Comparison of ENCODE assay signal across 11 cellular contexts in the genomic region with DNA sequence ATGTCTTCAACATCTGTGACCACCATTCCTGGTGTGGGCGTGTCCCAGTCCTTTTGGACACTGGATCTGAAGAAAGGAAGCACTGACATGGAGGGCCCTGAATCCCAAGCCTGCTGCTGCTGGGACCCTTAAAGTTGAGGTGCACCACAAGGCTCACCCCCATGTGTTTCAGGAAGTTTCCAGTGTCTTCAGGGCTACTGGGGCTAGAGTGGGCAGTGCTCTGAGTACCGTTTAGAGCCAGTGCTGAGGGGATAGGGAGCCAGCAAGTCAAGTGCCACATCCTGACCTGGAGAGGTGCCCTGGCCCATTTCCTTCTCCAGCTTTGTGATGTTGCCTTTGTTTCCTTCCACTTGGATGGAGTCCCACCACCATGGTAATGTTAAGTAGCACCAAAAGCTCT. TPM values are rescaled to one million over a fixed set of nuclear protein-coding genes. Genes with fewer than 3 reads are reported as not detected.
A peak's percentile ranks its signal among the peaks of the same experiment; 100 is the strongest.
DNase-seq lines count a peak whose midpoint lies in the region; ATAC-seq, FAIRE-seq and TF ChIP-seq lines count a peak whose summit lies in the region.
"Had no signal": no experiment of that assay in that cellular context is flagged by ENCODE, and none has a peak within 500 bp of the region (broad histone marks: within the 10 kb centered on the region; RNA-seq: fewer than 3 reads in every experiment).

No MANE protein-coding gene starts in this region.

- no peak for TF ChIP-seq EP300 in K562 (IDR thresholded peaks at IDR 0.05; ENCODE audit: low read length)

- no peak overlapping the region for H2BK12ac ChIP-seq in H9 (ENCODE audit: insufficient read length, low read depth, low read length)

- peak overlapping the region; percentile 54 for H2AFZ ChIP-seq in MM.1S (ENCODE audit: low read length)
- H2AFZ ChIP-seq in K562 (ENCODE audit: low read depth, low read length): peak overlapping the region; percentile 94
- H2AFZ ChIP-seq in H9 (ENCODE audit: low read length): no peak overlapping the region

- peaks cover 39% of the 10 kb centered on the region for H3K79me2 ChIP-seq in MM.1S (ENCODE audit: low read length)
- peaks cover 22% of the 10 kb centered on the region for H3K79me2 ChIP-seq in K562 (ENCODE audit: control insufficient read depth, insufficient read depth, low read length)
- no peaks in the 10 kb centered on the region for H3K79me2 ChIP-seq in H9 (ENCODE audit: insufficient read depth, low read length)

- peaks cover 19% of the 10 kb centered on the region for H3K36me3 Mint-ChIP-seq in activated CD4-positive, alpha-beta T cell treated with anti-CD3 and anti-CD28 coated beads for 36 hours (ENCODE audit: low read depth)
- peaks cover 41% of the 10 kb centered on the region for H3K36me3 Mint-ChIP-seq in stimulated activated memory B cell treated with anti-CD40 and anti-IgM and Interleukin-4, amounts not matched to agents 10 μg/mL and 1 μg/mL and 100 μg/mL, for 72 hours
- peaks cover 2 to 26% (median 21%) of the 10 kb centered on the region in 3 experiments; a peak in 6 of 7 replicates for H3K36me3 Mint-ChIP-seq in H9 (ENCODE audit: insufficient read depth in 1 of 3, low read depth in 3 of 3)

- H3K4me3 ChIP-seq in MM.1S (ENCODE audit: low read length): no peak overlapping the region
- no peak overlapping the region for H3K4me3 ChIP-seq in K562
- H3K4me3 ChIP-seq: SK-N-MC had no signal

- H3K27ac Mint-ChIP-seq in activated CD4-positive, alpha-beta T cell treated with anti-CD3 and anti-CD28 coated beads for 36 hours: peak overlapping the region; percentile 96
- peak overlapping the region; percentile 95 for H3K27ac Mint-ChIP-seq in stimulated activated memory B cell treated with anti-CD40 and anti-IgM and Interleukin-4, amounts not matched to agents 10 μg/mL and 1 μg/mL and 100 μg/mL, for 72 hours
- no peak overlapping the region for H3K27ac Mint-ChIP-seq in H9

- no peak overlapping the region for H3K56ac ChIP-seq in H9 (ENCODE audit: insufficient read length, low read depth, low read length)

- intact Hi-C loops in activated CD4-positive, alpha-beta T cell treated with anti-CD3 and anti-CD28 coated beads for 36 hours (cut with DNase I, micrococcal nuclease): loop anchor here (1.0 to 5.0 kb wide), 7 partner anchors 30 to 440 kb away; a partner anchor contains a TSS
- intact Hi-C loops in K562 (cut with micrococcal nuclease): loop anchor here (1.0 to 10.0 kb wide), 8 partner anchors 30 to 658 kb away; a partner anchor contains a TSS

- H3K23ac ChIP-seq in H9 (ENCODE audit: insufficient read length, low read depth, low read length): no peak overlapping the region

- no peaks in the 10 kb centered on the region for H3K27me3 Mint-ChIP-seq in activated CD4-positive, alpha-beta T cell treated with anti-CD3 and anti-CD28 coated beads for 36 hours
- H3K27me3 Mint-ChIP-seq in stimulated activated memory B cell treated with anti-CD40 and anti-IgM and Interleukin-4, amounts not matched to agents 10 μg/mL and 1 μg/mL and 100 μg/mL, for 72 hours: no peaks in the 10 kb centered on the region
- no peaks in the 10 kb centered on the region; the same call in 1 of the 2 replicates for H3K27me3 Mint-ChIP-seq in H9 (ENCODE audit: low read depth)
- H3K27me3 Mint-ChIP-seq: activated naive CD8-positive, alpha-beta T cell had no signal

- in situ Hi-C loops in K562 (cut with MboI) (loop anchor here (5.0 kb wide), 1 partner anchor 440 kb away; a partner anchor contains a TSS), KBM-7 (cut with MboI; ENCODE audit: low pct_unique_long_range_greater_than_20kb, low sequenced_read_pairs) (no loop called here)

- no peaks in the 10 kb centered on the region for H3K27me3 ChIP-seq in MM.1S (replicated peaks; ENCODE audit: insufficient read depth, low read length)
- H3K27me3 ChIP-seq in K562 (ENCODE audit: control insufficient read depth in 2 of 2, insufficient read depth in 2 of 2, low read length in 2 of 2): no peaks in the 10 kb centered on the region
- H3K27me3 ChIP-seq in H9 (ENCODE audit: insufficient read depth, low read length): no peaks in the 10 kb centered on the region
- H3K27me3 ChIP-seq: colonic mucosa had no signal

- H3K9me1 ChIP-seq in K562 (ENCODE audit: control insufficient read depth, insufficient read depth, low read length): no peaks in the 10 kb centered on the region

- POLR2A ChIA-PET in activated CD4-positive, alpha-beta T cell treated with anti-CD3 and anti-CD28 coated beads for 36 hours (lab: Charles Lee): no interaction called here
- POLR2A ChIA-PET in K562 (lab: Yijun Ruan, JAX): interaction anchor here (0.7 to 3.9 kb wide), 9 partner anchors 10 to 413 kb away, joined by 3 to 25 read pairs (median 4); a partner anchor contains a TSS

- H3K9me3 ChIP-seq in MM.1S (replicated peaks; ENCODE audit: insufficient read depth, low read length): no peaks in the 10 kb centered on the region
- H3K9me3 ChIP-seq in K562 (replicated peaks; ENCODE audit: control insufficient read depth, insufficient read depth, low read depth, low read length): no peaks in the 10 kb centered on the region
- no peaks in the 10 kb centered on the region for H3K9me3 ChIP-seq in H9 (ENCODE audit: control insufficient read depth, low read depth, low read length)
- H3K9me3 ChIP-seq: colonic mucosa had no signal

- no peaks in the 10 kb centered on the region for H3K79me1 ChIP-seq in H9 (ENCODE audit: insufficient read depth, low read depth, low read length, poor library complexity, severe bottlenecking)

- peak overlapping the region; percentile 89 for H3K4me3 Mint-ChIP-seq in activated CD4-positive, alpha-beta T cell treated with anti-CD3 and anti-CD28 coated beads for 36 hours
- H3K4me3 Mint-ChIP-seq in stimulated activated memory B cell treated with anti-CD40 and anti-IgM and Interleukin-4, amounts not matched to agents 10 μg/mL and 1 μg/mL and 100 μg/mL, for 72 hours: no peak overlapping the region
- H3K4me3 Mint-ChIP-seq in H9: no peak overlapping the region; a peak in 1 of 5 replicates

- H2BK15ac ChIP-seq in H9 (ENCODE audit: low read depth, low read length): no peak overlapping the region

- H3K18ac ChIP-seq in H9 (ENCODE audit: insufficient read length, low read depth, low read length): no peak overlapping the region

- no peak overlapping the region for H4K91ac ChIP-seq in H9 (ENCODE audit: insufficient read length, low read depth, low read length)

- FAIRE-seq in K562 (lab: Jason Lieb, UNC): no peak

- TF ChIP-seq CTCF in MM.1S (IDR thresholded peaks at IDR 0.05; ENCODE audit: low read length) (no peak), K562 (IDR thresholded peaks at IDR 0.05 in 2 of 3, conservative IDR thresholded peaks at IDR 0.05 in 1 of 3; ENCODE audit: insufficient read depth in 2 of 3, low read depth in 1 of 3, low read length in 3 of 3) (no peak), H9 (conservative IDR thresholded peaks at IDR 0.05) (no peak)

- H2AK5ac ChIP-seq in H9 (ENCODE audit: insufficient read length, low read length): no peak overlapping the region

- no peak overlapping the region for H2BK5ac ChIP-seq in H9 (ENCODE audit: insufficient read length, low read length)

- no peak overlapping the region for H2BK120ac ChIP-seq in H9 (ENCODE audit: low read depth, low read length, poor library complexity, severe bottlenecking)

- H3K4me2 ChIP-seq in MM.1S (ENCODE audit: low read depth, low read length): peak overlapping the region; percentile 47; the same call in 1 of the 2 replicates
- H3K4me2 ChIP-seq in K562 (ENCODE audit: insufficient read depth, low read length): 0 out of 2 replicates have a peak overlapping the region, but pooled peaks have one; percentile 94
- no peak overlapping the region for H3K4me2 ChIP-seq in H9 (ENCODE audit: insufficient read depth, insufficient read length, low read length)

- H2BK20ac ChIP-seq in H9 (ENCODE audit: low read depth, low read length, poor library complexity, severe bottlenecking): no peak overlapping the region

- H3K4me1 ChIP-seq in MM.1S (ENCODE audit: low read length) (peaks cover 38% of the 10 kb centered on the region), K562 (replicated peaks in 1 of 2; ENCODE audit: control insufficient read depth in 2 of 2, insufficient read depth in 2 of 2, low read length in 2 of 2) (peaks cover 26 to 29% of the 10 kb centered on the region in 2 experiments), H9 (ENCODE audit: insufficient read depth, low read length) (peaks cover 2% of the 10 kb centered on the region; the same call in 1 of the 2 replicates)
- H3K4me1 ChIP-seq: colonic mucosa had no signal

- H3K4me1 Mint-ChIP-seq in activated CD4-positive, alpha-beta T cell treated with anti-CD3 and anti-CD28 coated beads for 36 hours: peaks cover 39% of the 10 kb centered on the region
- H3K4me1 Mint-ChIP-seq in stimulated activated memory B cell treated with anti-CD40 and anti-IgM and Interleukin-4, amounts not matched to agents 10 μg/mL and 1 μg/mL and 100 μg/mL, for 72 hours: peaks cover 56% of the 10 kb centered on the region
- H3K4me1 Mint-ChIP-seq in H9: peaks cover 7 to 11% of the 10 kb centered on the region in 2 experiments; a peak in 3 of 4 replicates

- CTCF ChIA-PET in activated CD4-positive, alpha-beta T cell treated with anti-CD3 and anti-CD28 coated beads for 36 hours (lab: Charles Lee): interaction anchor here (0.6 to 13.9 kb wide), 15 partner anchors 8 to 1360 kb away, joined by 3 to 277 read pairs (median 4); a partner anchor contains a TSS
- CTCF ChIA-PET in K562 (lab: Yijun Ruan, JAX; ENCODE audit: low intra/inter-chr PET ratio): interaction anchor here (0.6 to 3.2 kb wide), 10 partner anchors 31 to 440 kb away, joined by 3 to 33 read pairs (median 5); a partner anchor contains a TSS

- H3K9me3 Mint-ChIP-seq in activated CD4-positive, alpha-beta T cell treated with anti-CD3 and anti-CD28 coated beads for 36 hours (ENCODE audit: low read depth): no peaks in the 10 kb centered on the region
- H3K9me3 Mint-ChIP-seq in stimulated activated memory B cell treated with anti-CD40 and anti-IgM and Interleukin-4, amounts not matched to agents 10 μg/mL and 1 μg/mL and 100 μg/mL, for 72 hours: no peaks in the 10 kb centered on the region
- no peaks in the 10 kb centered on the region for H3K9me3 Mint-ChIP-seq in H9

- H3K36me3 ChIP-seq in MM.1S (replicated peaks; ENCODE audit: insufficient read depth, low read length) (no peaks in the 10 kb centered on the region), K562 (ENCODE audit: control insufficient read depth, insufficient read depth, low read length) (no peaks in the 10 kb centered on the region; the same call in 1 of the 3 replicates)
- H3K36me3 ChIP-seq: colonic mucosa had no signal

- no peak overlapping the region for H4K8ac ChIP-seq in H9 (replicated peaks; ENCODE audit: insufficient read length, low read depth, low read length)

- no peak overlapping the region; the same call in 1 of the 2 replicates for H3K14ac ChIP-seq in H9 (ENCODE audit: insufficient read depth, low read length)

- H3F3A ChIP-seq in MM.1S (ENCODE audit: insufficient read depth, low read length): peaks cover 9% of the 10 kb centered on the region

- no peak overlapping the region for H3T11ph ChIP-seq in H9 (ENCODE audit: low read length)

- no peak for TF ChIP-seq POLR2A in K562 (conservative IDR thresholded peaks at IDR 0.05)

- no peak for ATAC-seq in activated CD4-positive, alpha-beta T cell treated with anti-CD3 and anti-CD28 coated beads for 36 hours
- no peak for ATAC-seq in K562
- no peak for ATAC-seq in stimulated activated memory B cell treated with anti-CD40 and anti-IgM and Interleukin-4, amounts not matched to agents 10 μg/mL and 1 μg/mL and 100 μg/mL, for 72 hours
- no peak for ATAC-seq in HG02759 (IDR thresholded peaks at IDR 0.05; ENCODE audit: unreplicated experiment)

- H3K4ac ChIP-seq in H9 (ENCODE audit: low read depth, low read length): no peak overlapping the region

- H4K20me1 ChIP-seq in MM.1S (ENCODE audit: insufficient read depth, low read length): no peaks in the 10 kb centered on the region
- H4K20me1 ChIP-seq in K562 (replicated peaks; ENCODE audit: control insufficient read depth, insufficient read depth, low read length): no peaks in the 10 kb centered on the region
- no peaks in the 10 kb centered on the region for H4K20me1 ChIP-seq in H9 (ENCODE audit: control insufficient read depth, insufficient read depth, insufficient read length)

- no peak for TF ChIP-seq RAD21 in K562 (CRISPR knock-in tag; conservative IDR thresholded peaks at IDR 0.05 in 1 of 2, IDR thresholded peaks at IDR 0.05 in 1 of 2)

- H3K9ac ChIP-seq in MM.1S (ENCODE audit: low read length): peak overlapping the region; percentile 42
- H3K9ac ChIP-seq in K562 (ENCODE audit: insufficient read depth in 1 of 2, low read depth in 2 of 2, low read length in 2 of 2): peak overlapping the region; percentile 12 to 80; a peak in 2 of 4 replicates
- H3K9ac ChIP-seq in H9 (ENCODE audit: extremely low read depth, insufficient read length, low read length): no peak overlapping the region

- 77% methylated on average over 2 of the region's 2 CpGs for WGBS in K562 (ENCODE audit: insufficient coverage, low coverage, missing lambda C conversion rate)
- no CpG with 5 or more reads among the region's 2 CpGs for WGBS in H9 (ENCODE audit: extremely low coverage, insufficient read length, low lambda C conversion rate)

- H3K27ac ChIP-seq in MM.1S (ENCODE audit: low read length) (peak overlapping the region; percentile 58; the same call in 1 of the 2 replicates), K562 (ENCODE audit: extremely low read depth, low read depth, low read length) (peak overlapping the region; percentile 45), H9 (ENCODE audit: insufficient read length, low read depth, low read length) (no peak overlapping the region)
- H3K27ac ChIP-seq: SK-N-MC had no signal

- BruUV-seq in K562 (replicated peaks; lab: Mats Ljungman, UMichigan): no TSS peak

- no peaks in the 10 kb centered on the region for H3K23me2 ChIP-seq in H9 (ENCODE audit: insufficient read length, low read depth, low read length, poor library complexity, severe bottlenecking)

- no peak for DNase-seq in activated CD4-positive, alpha-beta T cell treated with anti-CD3 and anti-CD28 coated beads for 36 hours
- DNase-seq in activated CD4-positive, alpha-beta T cell treated with anti-CD3 and anti-CD28 coated beads for 1 hour: no peak
- DNase-seq in MM.1S (no peak), K562 (ENCODE audit: extremely low read depth in 1 of 4, low spot score in 3 of 4) (no peak), KBM-7 (no peak), H9 (no peak)

- H4K5ac ChIP-seq in H9 (ENCODE audit: insufficient read length, low read depth, low read length): no peak overlapping the region

- no peaks in the 10 kb centered on the region for H3K9me2 ChIP-seq in MM.1S (replicated peaks; ENCODE audit: insufficient read depth, low read length)

RNA-seq across cellular contexts. Expression of a gene that starts 0.7 kb away (rescaled TPM):
- 10 to 100 TPM; 74.1 to 86.6 TPM for total RNA-seq in activated CD4-positive, alpha-beta T cell treated with anti-CD3 and anti-CD28 coated beads for 36 hours
- 16.1 and 32.8 TPM in 2 replicates for total RNA-seq in K562 (2011; cell fraction: chromatin; rRNA removed; ENCODE audit: low replicate concordance)
- 31.3 and 33.7 TPM in 2 replicates for total RNA-seq in K562 (2011; cell fraction: nucleolus; rRNA removed)
- total RNA-seq in K562 (2011; cell fraction: nucleoplasm; rRNA removed): 22.9 and 25.3 TPM in 2 replicates
- total RNA-seq in K562 (2014; rRNA removed) (42.0 and 43.4 TPM in 2 replicates), K562 (2014; rRNA removed; fragmentation: Illumina TruSeq; extraction: Trizol) (10.0 and 13.5 TPM in 2 replicates), K562 (2015; rRNA removed; fragmentation: Illumina TruSeq; extraction: Trizol) (22.7 and 24.5 TPM in 2 replicates), K562 (2021) (30.9 and 37.8 TPM in 2 replicates), H9 (2021) (5.4 and 5.6 TPM in 2 replicates)
- polyA plus RNA-seq in K562 (2011; rRNA removed) (27.5 and 42.7 TPM in 2 replicates), K562 (2014; fragmentation: Illumina TruSeq; extraction: Trizol) (15.9 and 22.0 TPM in 2 replicates), K562 (2014; fragmentation: Nextera tagmentation; extraction: Ambion mirVana) (1 to 10 TPM; 1.3 to 1.4 TPM), K562 (2014; rRNA removed) (44.6 and 45.7 TPM in 2 replicates)
- 38.6 and 39.4 TPM in 2 replicates for polyA plus RNA-seq in K562 (2011; cell fraction: cytosol; rRNA removed)
- 97.0 and 136 TPM in 2 replicates for polyA plus RNA-seq in K562 (2011; cell fraction: nucleus; rRNA removed)
- polyA plus RNA-seq in K562 (2012): 23.2 and 45.2 TPM in 2 replicates
- 22.7 and 23.2 TPM in 2 replicates for polyA minus RNA-seq in K562 (2011; rRNA and poly(A)+ RNA removed)
- 15.9 and 23.3 TPM in 2 replicates for polyA minus RNA-seq in K562 (2011; cell fraction: cytosol; rRNA and poly(A)+ RNA removed)
- polyA minus RNA-seq in K562 (2011; cell fraction: nucleus; rRNA and poly(A)+ RNA removed): 25.7 and 35.2 TPM in 2 replicates

RNA-seq across cellular contexts. Expression of a gene that starts 37.4 kb away (rescaled TPM):
- 10 to 100 TPM; 35.2 to 40.1 TPM for total RNA-seq in activated CD4-positive, alpha-beta T cell treated with anti-CD3 and anti-CD28 coated beads for 36 hours
- 63.3 and 125 TPM in 2 replicates for total RNA-seq in K562 (2011; cell fraction: chromatin; rRNA removed; ENCODE audit: low replicate concordance)
- 52.7 and 67.8 TPM in 2 replicates for total RNA-seq in K562 (2011; cell fraction: nucleolus; rRNA removed)
- 59.0 and 75.9 TPM in 2 replicates for total RNA-seq in K562 (2011; cell fraction: nucleoplasm; rRNA removed)
- total RNA-seq in K562 (2014; rRNA removed) (10.7 and 13.1 TPM in 2 replicates), K562 (2014; rRNA removed; fragmentation: Illumina TruSeq; extraction: Trizol) (3.9 and 4.4 TPM in 2 replicates), K562 (2015; rRNA removed; fragmentation: Illumina TruSeq; extraction: Trizol) (4.3 and 5.0 TPM in 2 replicates), K562 (2021) (13.1 and 16.0 TPM in 2 replicates), H9 (2021) (21.1 and 22.8 TPM in 2 replicates)
- polyA plus RNA-seq in K562 (2011; rRNA removed) (14.9 and 26.5 TPM in 2 replicates), K562 (2014; fragmentation: Illumina TruSeq; extraction: Trizol) (10.9 and 16.1 TPM in 2 replicates), K562 (2014; fragmentation: Nextera tagmentation; extraction: Ambion mirVana) (1 to 10 TPM; 1.2 to 1.3 TPM), K562 (2014; rRNA removed) (16.9 and 17.8 TPM in 2 replicates)
- polyA plus RNA-seq in K562 (2011; cell fraction: cytosol; rRNA removed): 13.5 and 17.8 TPM in 2 replicates
- 121 and 138 TPM in 2 replicates for polyA plus RNA-seq in K562 (2011; cell fraction: nucleus; rRNA removed)
- polyA plus RNA-seq in K562 (2012): 11.7 and 27.2 TPM in 2 replicates
- 13.5 and 18.6 TPM in 2 replicates for polyA minus RNA-seq in K562 (2011; rRNA and poly(A)+ RNA removed)
- polyA minus RNA-seq in K562 (2011; cell fraction: cytosol; rRNA and poly(A)+ RNA removed): 3.8 and 11.0 TPM in 2 replicates
- polyA minus RNA-seq in K562 (2011; cell fraction: nucleus; rRNA and poly(A)+ RNA removed): 18.3 and 27.4 TPM in 2 replicates

RNA-seq across cellular contexts. Expression of a gene that starts 45.4 kb away (rescaled TPM):
- 10 to 100 TPM; 16.5 to 19.2 TPM for total RNA-seq in activated CD4-positive, alpha-beta T cell treated with anti-CD3 and anti-CD28 coated beads for 36 hours
- total RNA-seq in K562 (2011; cell fraction: chromatin; rRNA removed; ENCODE audit: low replicate concordance): 15.0 and 29.8 TPM in 2 replicates
- total RNA-seq in K562 (2011; cell fraction: nucleolus; rRNA removed): 15.7 and 18.3 TPM in 2 replicates
- total RNA-seq in K562 (2011; cell fraction: nucleoplasm; rRNA removed): 17.1 and 18.0 TPM in 2 replicates
- total RNA-seq in K562 (2014; rRNA removed) (3.8 and 5.1 TPM in 2 replicates), K562 (2014; rRNA removed; fragmentation: Illumina TruSeq; extraction: Trizol) (1.7 and 2.0 TPM in 2 replicates), K562 (2015; rRNA removed; fragmentation: Illumina TruSeq; extraction: Trizol) (3.1 and 3.3 TPM in 2 replicates), K562 (2021) (11.4 and 13.2 TPM in 2 replicates), H9 (2021) (11.7 and 13.9 TPM in 2 replicates)
- polyA plus RNA-seq in K562 (2011; rRNA removed) (8.1 and 18.2 TPM in 2 replicates), K562 (2014; fragmentation: Illumina TruSeq; extraction: Trizol) (9.2 and 11.4 TPM in 2 replicates), K562 (2014; fragmentation: Nextera tagmentation; extraction: Ambion mirVana) (under 1 TPM; 0.14 to 0.18 TPM), K562 (2014; rRNA removed) (9.5 and 9.7 TPM in 2 replicates)
- polyA plus RNA-seq in K562 (2011; cell fraction: cytosol; rRNA removed): 16.0 and 18.8 TPM in 2 replicates
- polyA plus RNA-seq in K562 (2011; cell fraction: nucleus; rRNA removed): 26.6 and 29.0 TPM in 2 replicates
- 10.8 and 20.2 TPM in 2 replicates for polyA plus RNA-seq in K562 (2012)
- 7.2 TPM in 2 replicates for polyA minus RNA-seq in K562 (2011; rRNA and poly(A)+ RNA removed)
- 6.5 and 10.1 TPM in 2 replicates for polyA minus RNA-seq in K562 (2011; cell fraction: cytosol; rRNA and poly(A)+ RNA removed)
- 5.0 and 6.9 TPM in 2 replicates for polyA minus RNA-seq in K562 (2011; cell fraction: nucleus; rRNA and poly(A)+ RNA removed)

Comparison
In these comparisons a context has a peak if more than half of its experiments do, and no peak if none do; other contexts are left out.
1. H3K27ac Mint-ChIP-seq: peak in activated CD4-positive, alpha-beta T cell treated with anti-CD3 and anti-CD28 coated beads for 36 hours (single experiment) and stimulated activated memory B cell treated with anti-CD40 and anti-IgM and Interleukin-4, amounts not matched to agents 10 μg/mL and 1 μg/mL and 100 μg/mL, for 72 hours (single experiment); none in H9 (0 of 3).